In the genomic region with DNA sequence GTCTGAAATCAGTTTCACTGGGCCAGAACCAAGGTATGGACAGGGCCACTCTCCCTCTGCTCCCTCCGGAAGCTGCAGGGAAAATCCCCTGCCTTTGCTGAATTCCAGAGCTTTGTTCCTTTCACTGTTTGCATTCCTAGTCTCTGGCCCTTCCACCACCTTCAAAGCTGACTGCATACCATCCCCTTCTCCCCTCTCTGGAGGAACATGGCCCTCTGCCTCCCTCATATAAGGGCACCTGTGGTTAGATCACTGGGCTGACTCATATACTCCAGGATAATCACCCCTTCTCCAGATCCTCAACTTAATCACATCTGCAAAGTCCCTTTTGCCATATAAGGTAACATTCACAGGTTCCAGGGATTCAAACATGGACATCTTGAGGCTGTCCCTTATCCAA, we compare ENCODE assay signal across 8 cellular contexts.
DNase-seq lines count a peak whose midpoint lies in the region; ATAC-seq and TF ChIP-seq lines count a peak whose summit lies in the region.
"Not testable (repeated sequence)": the region's sequence is repeated elsewhere in the genome, so short reads cannot be mapped to it uniquely, and the experiment has no call there.

No MANE protein-coding gene starts in this region.

- not testable (repeated sequence) for H3K4me3 Mint-ChIP-seq in MCF 10A (ENCODE audit: unreplicated experiment)

- not testable (repeated sequence) for H3K36me3 ChIP-seq in SJSA1

- not testable (repeated sequence) for H3K36me3 Mint-ChIP-seq in MCF 10A (ENCODE audit: insufficient read depth, unreplicated experiment)

- not testable (repeated sequence) for H3K9me3 Mint-ChIP-seq in MCF 10A (ENCODE audit: unreplicated experiment)

- H3K4me3 ChIP-seq in SJSA1, result not testable (repeated sequence)

- not testable (repeated sequence) for BruUV-seq in MCF 10A (replicated peaks; lab: Mats Ljungman, UMichigan)

- CTCF ChIA-PET in MCF 10A (lab: Yijun Ruan, JAX), result not testable (repeated sequence)

- H3K27me3 Mint-ChIP-seq in MCF 10A (ENCODE audit: insufficient read depth, unreplicated experiment), result not testable (repeated sequence)

- not testable (repeated sequence) for H3K27ac Mint-ChIP-seq in MCF 10A (ENCODE audit: low read depth, unreplicated experiment)

- ATAC-seq in foreskin keratinocyte, result peak; percentile 65

- peak; percentile 61 for DNase-seq in DMS53 (lab: John Stamatoyannopoulos, UW)
- DNase-seq in H4 (ENCODE audit: low spot score), result peak; percentile 71
- DNase-seq in M059J (ENCODE audit: low read depth), result peak; percentile 90
- DNase-seq in SJSA1 (ENCODE audit: low read depth in 1 of 2, low spot score in 2 of 2), result peak; percentile 54 to 73
- DNase-seq in MCF 10A (ENCODE audit: unreplicated experiment), result peak; percentile 2
- peak; percentile 1 to 38 for DNase-seq in foreskin keratinocyte
- DNase-seq in kidney tubule cell (ENCODE audit: low spot score), result peak; percentile 90
- peak; percentile 13 for DNase-seq in non-pigmented ciliary epithelial cell (ENCODE audit: low read depth)

- H3K27me3 ChIP-seq in SJSA1 (replicated peaks); foreskin keratinocyte: not testable (repeated sequence)

- not testable (repeated sequence) for H3K4me1 Mint-ChIP-seq in MCF 10A (ENCODE audit: insufficient read depth, unreplicated experiment)

- H3K4me1 ChIP-seq in SJSA1 (replicated peaks); foreskin keratinocyte: not testable (repeated sequence)

- intact Hi-C loops in MCF 10A (cut with micrococcal nuclease), result not testable (repeated sequence)

- POLR2A ChIA-PET in MCF 10A (lab: Yijun Ruan, JAX), result not testable (repeated sequence)

- H3K9me3 ChIP-seq in SJSA1 (replicated peaks), result not testable (repeated sequence)

- not testable (repeated sequence) for H3K27ac ChIP-seq in SJSA1, foreskin keratinocyte

- TF ChIP-seq CTCF in MCF 10A (IDR thresholded peaks at IDR 0.05; ENCODE audit: unreplicated experiment); foreskin keratinocyte (conservative IDR thresholded peaks at IDR 0.05): not testable (repeated sequence)

Comparison
In these comparisons a context has a peak if more than half of its experiments do, and no peak if none do; other contexts are left out.
1. DNase-seq: peak in every context shown above with its lines; median percentile 90 in M059J; 90 in kidney tubule cell; 71 in H4; 64 in SJSA1; 61 in DMS53; 20 in foreskin keratinocyte; 13 in non-pigmented ciliary epithelial cell; 2 in MCF 10A.